ENCODE assay signal across 8 cellular contexts in genomic region chr1:166975361-166976129, GRCh38. TPM values are rescaled to one million over a fixed set of nuclear protein-coding genes. Genes with fewer than 3 reads are reported as not detected.
DNase-seq lines count a peak whose midpoint lies in the region; ATAC-seq and TF ChIP-seq lines count a peak whose summit lies in the region.

TSS of gene ILDR2 (minus strand) at chr1:166975540. CDS start at chr1:166975268, 272 bp downstream.

- peak within 1 kb of the TSS; percentile 89 for H3K4me2 ChIP-seq in MM.1S (ENCODE audit: low read depth, low read length)

- H3K4me3 ChIP-seq in MM.1S (ENCODE audit: low read length) (peak within 1 kb of the TSS; percentile 76), colonic mucosa (peak within 1 kb of the TSS; percentile 59), liver (ENCODE audit: low read depth in 1 of 3, low read length in 3 of 3) (peak within 1 kb of the TSS; percentile 69 to 85 (median 82))

- under 1% methylated on average over 97 of the region's 97 CpGs for WGBS in liver

- intact Hi-C loops in colonic mucosa (cut with DNase I): no loop called here

- H3K27me3 ChIP-seq in MM.1S (replicated peaks; ENCODE audit: insufficient read depth, low read length) (peaks cover 17% of the 10 kb centered on the region), colonic mucosa (peaks cover 14% of the 10 kb centered on the region), liver (ENCODE audit: control insufficient read depth in 4 of 4, insufficient read depth in 4 of 4, low read length in 3 of 4) (no peaks in the 10 kb centered on the region)

- H3F3A ChIP-seq in MM.1S (ENCODE audit: insufficient read depth, low read length): peaks cover 9% of the 10 kb centered on the region

- ATAC-seq in GM21737 (IDR thresholded peaks at IDR 0.05; ENCODE audit: unreplicated experiment): peak; percentile 68

- H3K36me3 ChIP-seq in MM.1S (replicated peaks; ENCODE audit: insufficient read depth, low read length) (no peaks in the 10 kb centered on the region), colonic mucosa (no peaks in the 10 kb centered on the region), liver (ENCODE audit: control insufficient read depth in 4 of 4, insufficient read depth in 3 of 4, low read depth in 1 of 4, low read length in 3 of 4) (no peaks in the 10 kb centered on the region)

- DNase-seq in Daoy (ENCODE audit: low read depth) (peak; percentile 58), MM.1S (peak; percentile 79), colonic mucosa (peak; percentile 54), foreskin melanocyte (no peak)
- peak; percentile 69 to 76 for DNase-seq in activated CD4-positive, alpha-beta T cell treated with anti-CD3 and anti-CD28 coated beads for 4 hours
- peak; percentile 59 to 81 for DNase-seq in stimulated activated CD4-positive, alpha-beta T cell treated with anti-CD3 and anti-CD28 coated beads, Interleukin-4, amount 100 ng/mL, for 4 hours

- H3K27ac ChIP-seq in MM.1S (ENCODE audit: low read length): no peak within 1 kb of the TSS
- H3K27ac ChIP-seq in colonic mucosa: no peak within 1 kb of the TSS
- peak within 1 kb of the TSS; percentile 53 to 63 for H3K27ac ChIP-seq in liver (ENCODE audit: low read depth in 1 of 2, low read length in 2 of 2)

- peak within 1 kb of the TSS; percentile 86 for H2AFZ ChIP-seq in MM.1S (ENCODE audit: low read length)

- H3K4me1 ChIP-seq in MM.1S (ENCODE audit: low read length) (peaks cover 12% of the 10 kb centered on the region; the same call in 1 of the 2 replicates), colonic mucosa (no peaks in the 10 kb centered on the region), liver (ENCODE audit: control insufficient read depth in 4 of 4, insufficient read depth in 4 of 4, low read length in 3 of 4) (peaks cover 1 to 8% (median 7%) of the 10 kb centered on the region in 4 donors)

- TF ChIP-seq CTCF in MM.1S (IDR thresholded peaks at IDR 0.05; ENCODE audit: low read length) (no peak), colonic mucosa (IDR thresholded peaks at IDR 0.05) (no peak), liver (IDR thresholded peaks at IDR 0.05; ENCODE audit: low read depth, low read length, missing input control) (no peak)

- TF ChIP-seq RAD21 in liver (IDR thresholded peaks at IDR 0.05): no peak

- H3K9me2 ChIP-seq in MM.1S (replicated peaks; ENCODE audit: insufficient read depth, low read length): no peaks in the 10 kb centered on the region

- H3K9ac ChIP-seq in MM.1S (ENCODE audit: low read length) (peak within 1 kb of the TSS; percentile 52; the same call in 1 of the 2 replicates), colonic mucosa (ENCODE audit: low read depth in 2 of 2, low read length in 2 of 2) (peak within 1 kb of the TSS; percentile 38 to 52), liver (ENCODE audit: low read depth in 1 of 2, low read length in 2 of 2) (peak within 1 kb of the TSS; percentile 71 to 80)

- H3K9me3 ChIP-seq in MM.1S (replicated peaks; ENCODE audit: insufficient read depth, low read length) (no peaks in the 10 kb centered on the region), colonic mucosa (no peaks in the 10 kb centered on the region), liver (ENCODE audit: control insufficient read depth in 4 of 4, low read length in 3 of 4) (no peaks in the 10 kb centered on the region)

- H3K79me2 ChIP-seq in MM.1S (ENCODE audit: low read length): no peaks in the 10 kb centered on the region

- no peaks in the 10 kb centered on the region for H4K20me1 ChIP-seq in MM.1S (ENCODE audit: insufficient read depth, low read length)

TF ChIP-seq in liver, 16 proteins besides CTCF, POLR2A, EP300 and RAD21:
- no peak for TF ChIP-seq FOXA2 (IDR thresholded peaks at IDR 0.05)
- TF ChIP-seq ATF3 (IDR thresholded peaks at IDR 0.05): no peak
- no peak for TF ChIP-seq NR2F2 (IDR thresholded peaks at IDR 0.05)
- no peak for TF ChIP-seq HNF4A (conservative IDR thresholded peaks at IDR 0.05)
- no peak for TF ChIP-seq GABPA (IDR thresholded peaks at IDR 0.05 in 1 of 2, conservative IDR thresholded peaks at IDR 0.05 in 1 of 2)
- no peak for TF ChIP-seq TAF1 (conservative IDR thresholded peaks at IDR 0.05)
- no peak for TF ChIP-seq EGR1 (IDR thresholded peaks at IDR 0.05; ENCODE audit: low read depth in 2 of 2)
- no peak for TF ChIP-seq FOXA1 (IDR thresholded peaks at IDR 0.05)
- TF ChIP-seq HNF4G (IDR thresholded peaks at IDR 0.05): no peak
- no peak for TF ChIP-seq ZBTB33 (IDR thresholded peaks at IDR 0.05)
- no peak for TF ChIP-seq JUND (IDR thresholded peaks at IDR 0.05)
TF ChIP-seq in liver: peak in this region for 0.

RNA-seq across cellular contexts. Expression of gene ILDR2, which starts in this region (rescaled TPM):
- 9.6 and 15.7 TPM in 2 replicates for total RNA-seq in Daoy (2014; rRNA removed; shearing (Covaris generic))
- total RNA-seq in colonic mucosa: 1 to 10 TPM in 1 of 2 donors, under 1 TPM in 1; 0.62 to 2.7 TPM
- total RNA-seq in liver: 1 to 10 TPM in 1 of 2 donors, under 1 TPM in 1; 0.09 to 7.4 TPM
- polyA plus RNA-seq in liver: under 1 TPM; 0.42 to 0.46 TPM

Comparison
In these comparisons a context has a peak if more than half of its experiments do, and no peak if none do; other contexts are left out.
1. H3K27ac ChIP-seq: peak in liver (2 of 2); none in MM.1S (single experiment) and colonic mucosa (single experiment).
2. Peak in every context shown above with its lines, with median percentiles within 50 percentile points of each other: H3K4me3 ChIP-seq and H3K9ac ChIP-seq.